In the genomic region with DNA sequence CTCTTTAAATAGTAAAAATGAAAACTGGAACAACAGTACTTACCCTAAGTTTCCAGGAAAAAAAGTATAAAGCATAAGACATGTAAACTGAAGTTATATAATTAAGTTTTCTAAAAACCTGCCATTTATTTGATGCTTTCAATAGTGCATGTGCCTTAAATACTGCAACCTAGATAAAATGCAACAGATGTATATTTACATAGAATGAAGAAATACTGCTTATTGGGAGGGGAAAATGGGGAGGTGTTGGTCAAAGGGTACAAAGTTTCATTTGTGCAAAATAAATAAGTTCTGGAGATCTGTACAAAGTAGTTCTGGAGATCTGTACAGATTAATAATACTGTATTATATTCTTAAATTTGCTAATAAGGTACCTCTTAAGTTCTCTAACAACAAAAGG, we compare ENCODE assay signal across 28 cellular contexts.
"Had no signal": no experiment of that assay in that cellular context is flagged by ENCODE, and none has a peak within 500 bp of the region (broad histone marks: within the 10 kb centered on the region; RNA-seq: fewer than 3 reads in every experiment).

No MANE protein-coding gene starts in this region.

- ATAC-seq: activated T-cell treated with anti-CD3 and anti-CD28 coated beads, Interleukin-2, amount 50 U/mL, for 72 hours; effector memory CD8-positive, alpha-beta T cell; foreskin keratinocyte; gastrocnemius medialis had no signal

- H3K27me3 ChIP-seq: brain microvascular endothelial cell, esophagus muscularis mucosa, foreskin keratinocyte, gastrocnemius medialis had no signal

- H3K4me1 ChIP-seq: esophagus muscularis mucosa, foreskin keratinocyte, gastrocnemius medialis had no signal

- H3K27ac ChIP-seq: brain microvascular endothelial cell, esophagus muscularis mucosa, foreskin keratinocyte, gastrocnemius medialis had no signal

- H3K4me3 Mint-ChIP-seq: activated CD4-positive, alpha-beta memory T cell treated with anti-CD3 and anti-CD28 coated beads, Interleukin-2, amount 10 ng/mL, durations not matched to agents 7 days and 5 days; activated CD4-positive, alpha-beta T cell treated with anti-CD3 and anti-CD28 coated beads, Interleukin-2, amount 10 ng/mL, durations not matched to agents 7 days and 5 days; activated naive CD8-positive, alpha-beta T cell; activated T-cell treated with anti-CD3 and anti-CD28 coated beads, Interleukin-2, amount 50 U/mL, for 24 hours; activated T-cell treated with anti-CD3 and anti-CD28 coated beads, Interleukin-2, amount 50 U/mL, for 72 hours; effector memory CD8-positive, alpha-beta T cell had no signal

- H3K9me3 ChIP-seq: esophagus muscularis mucosa, gastrocnemius medialis had no signal

- H3K9me3 Mint-ChIP-seq: activated CD4-positive, alpha-beta memory T cell treated with anti-CD3 and anti-CD28 coated beads, Interleukin-2, amount 10 ng/mL, durations not matched to agents 7 days and 5 days; activated CD4-positive, alpha-beta T cell treated with anti-CD3 and anti-CD28 coated beads, Interleukin-2, amount 10 ng/mL, durations not matched to agents 7 days and 5 days; activated T-cell treated with anti-CD3 and anti-CD28 coated beads, Interleukin-2, amount 50 U/mL, for 24 hours; activated T-cell treated with anti-CD3 and anti-CD28 coated beads, Interleukin-2, amount 50 U/mL, for 72 hours; effector memory CD8-positive, alpha-beta T cell had no signal

- FAIRE-seq: astrocyte, bronchial epithelial cell had no signal

- H3K4me3 ChIP-seq: esophagus muscularis mucosa, gastrocnemius medialis had no signal

- H3K27ac Mint-ChIP-seq: activated CD4-positive, alpha-beta memory T cell treated with anti-CD3 and anti-CD28 coated beads, Interleukin-2, amount 10 ng/mL, durations not matched to agents 7 days and 5 days; activated CD4-positive, alpha-beta T cell treated with anti-CD3 and anti-CD28 coated beads, Interleukin-2, amount 10 ng/mL, durations not matched to agents 7 days and 5 days; activated naive CD8-positive, alpha-beta T cell; activated T-cell treated with anti-CD3 and anti-CD28 coated beads, Interleukin-2, amount 50 U/mL, for 24 hours; activated T-cell treated with anti-CD3 and anti-CD28 coated beads, Interleukin-2, amount 50 U/mL, for 72 hours had no signal

- DNase-seq: activated CD4-positive, alpha-beta memory T cell treated with anti-CD3 and anti-CD28 coated beads, Interleukin-2, amount 10 ng/mL, durations not matched to agents 7 days and 5 days; activated CD4-positive, alpha-beta T cell treated with anti-CD3 and anti-CD28 coated beads for 1 hour; activated CD4-positive, alpha-beta T cell treated with anti-CD3 and anti-CD28 coated beads for 4 hours; activated CD4-positive, alpha-beta T cell treated with anti-CD3 and anti-CD28 coated beads, Interleukin-2, amount 10 ng/mL, durations not matched to agents 7 days and 5 days; activated CD4-positive, alpha-beta T cell treated with anti-CD3 and anti-CD28 coated beads, Interleukin-2, amount 50 U/mL, for 4 hours; activated CD8-positive, alpha-beta memory T cell treated with anti-CD3 and anti-CD28 coated beads, Interleukin-2, amount 50 U/mL, for 48 hours; activated gamma-delta T cell; activated naive CD4-positive, alpha-beta T cell treated with anti-CD3 and anti-CD28 coated beads, Interleukin-2, amount 50 U/mL, for 16 hours; activated naive CD4-positive, alpha-beta T cell treated with Interleukin-2 at 50 U/mL for 16 hours; activated T-cell treated with anti-CD3 and anti-CD28 coated beads for 4 hours; activated T-cell treated with anti-CD3 and anti-CD28 coated beads, Interleukin-2, amount 50 U/mL, for 24 hours; activated T-cell treated with anti-CD3 and anti-CD28 coated beads, Interleukin-2, amount 50 U/mL, for 72 hours; amniotic stem cell; anterior cingulate cortex; brain microvascular endothelial cell; cortex of kidney; dermis blood vessel endothelial cell; effector CD4-positive, alpha-beta T cell; effector memory CD8-positive, alpha-beta T cell; erythroblast; foreskin keratinocyte; gastrocnemius medialis; glutamatergic neuron; T-helper 2 cell had no signal

- H3K27me3 Mint-ChIP-seq: activated CD4-positive, alpha-beta memory T cell treated with anti-CD3 and anti-CD28 coated beads, Interleukin-2, amount 10 ng/mL, durations not matched to agents 7 days and 5 days; activated CD4-positive, alpha-beta T cell treated with anti-CD3 and anti-CD28 coated beads, Interleukin-2, amount 10 ng/mL, durations not matched to agents 7 days and 5 days; activated naive CD8-positive, alpha-beta T cell; activated T-cell treated with anti-CD3 and anti-CD28 coated beads, Interleukin-2, amount 50 U/mL, for 24 hours; effector memory CD8-positive, alpha-beta T cell had no signal

- H3K4me1 Mint-ChIP-seq: activated CD4-positive, alpha-beta memory T cell treated with anti-CD3 and anti-CD28 coated beads, Interleukin-2, amount 10 ng/mL, durations not matched to agents 7 days and 5 days; activated CD4-positive, alpha-beta T cell treated with anti-CD3 and anti-CD28 coated beads, Interleukin-2, amount 10 ng/mL, durations not matched to agents 7 days and 5 days had no signal
